In genomic region chr13:23558675-23559536, GRCh38 we compare ENCODE assay signal across 8 cellular contexts. TPM values are rescaled to one million over a fixed set of nuclear protein-coding genes. Genes with fewer than 3 reads are reported as not detected.
A peak's percentile ranks its signal among the peaks of the same experiment; 100 is the strongest.
DNase-seq lines count a peak whose midpoint lies in the region; ATAC-seq and TF ChIP-seq lines count a peak whose summit lies in the region.

No MANE protein-coding gene starts in this region.

- H3K27ac ChIP-seq in AG04450 (ENCODE audit: low read depth, low read length) (peak overlapping the region; percentile 80), RWPE1 (peak overlapping the region; percentile 75), esophagus muscularis mucosa (replicated peaks in 1 of 4) (peak overlapping the region; percentile 69 to 82 (median 73)), prostate gland (peak overlapping the region; percentile 40 to 46)

- H3K36me3 ChIP-seq in HAP-1 (replicated peaks) = no peaks in the 10 kb centered on the region
- no peaks in the 10 kb centered on the region for H3K36me3 ChIP-seq in esophagus muscularis mucosa
- H3K36me3 ChIP-seq in prostate gland = no peaks in the 10 kb centered on the region

- no peak for ATAC-seq in GM18520 (IDR thresholded peaks at IDR 0.05; ENCODE audit: unreplicated experiment)
- no peak for ATAC-seq in GM19397 (IDR thresholded peaks at IDR 0.05; ENCODE audit: unreplicated experiment)
- ATAC-seq in HG02642 (IDR thresholded peaks at IDR 0.05; ENCODE audit: poor library complexity, unreplicated experiment) = no peak

- POLR2A ChIA-PET in AG04450 (lab: Yijun Ruan, JAX) = no interaction called here
- POLR2A ChIA-PET in RWPE1 (lab: Yijun Ruan, JAX; ENCODE audit: low non-redundant PET) = no interaction called here

- TF ChIP-seq POLR2A in esophagus muscularis mucosa (IDR thresholded peaks at IDR 0.05; ENCODE audit: low read depth) (no peak), prostate gland (IDR thresholded peaks at IDR 0.05) (no peak)

- H3K27me3 ChIP-seq in AG04450 (ENCODE audit: control insufficient read depth, insufficient read depth, low read length) (no peaks in the 10 kb centered on the region), HAP-1 (ENCODE audit: low read depth) (no peaks in the 10 kb centered on the region), esophagus muscularis mucosa (no peaks in the 10 kb centered on the region), prostate gland (replicated peaks; ENCODE audit: insufficient read depth) (no peaks in the 10 kb centered on the region)

- WGBS in esophagus muscularis mucosa = 32% methylated on average over 14 of the region's 14 CpGs
- 15% methylated on average over 14 of the region's 14 CpGs for WGBS in prostate gland

- DNase-seq in AG04450 (ENCODE audit: low read depth, low spot score) (peak; percentile 58), HAP-1 (ENCODE audit: low spot score in 2 of 2) (peak; percentile 63 to 78), RWPE1 (ENCODE audit: low spot score) (peak; percentile 79), esophagus muscularis mucosa (ENCODE audit: extremely low spot score) (no peak), prostate gland (ENCODE audit: low spot score) (peak; percentile 66)

- intact Hi-C loops in esophagus muscularis mucosa (cut with DNase I) (no loop called here), prostate gland (cut with DNase I) (loop anchor here (5.0 kb wide), 1 partner anchor 42 kb away; no protein-coding TSS in a partner anchor)

- H3K4me3 ChIP-seq in AG04450 (ENCODE audit: low read depth, low read length) (peak overlapping the region; percentile 28), HAP-1 (no peak overlapping the region), esophagus muscularis mucosa (peak overlapping the region; percentile 26 to 47 (median 38)), prostate gland (peak overlapping the region in 1 of 2 donors; percentile 9)

- in situ Hi-C loops in HAP-1 (cut with MboI; ENCODE audit: low sequenced_read_pairs) = no loop called here

- no peak for TF ChIP-seq CTCF in AG04450 (IDR thresholded peaks at IDR 0.05; ENCODE audit: low read depth, low read length)
- TF ChIP-seq CTCF in RWPE1 (conservative IDR thresholded peaks at IDR 0.05; ENCODE audit: low read depth) = no peak
- no peak for TF ChIP-seq CTCF in esophagus muscularis mucosa (IDR thresholded peaks at IDR 0.05)
- TF ChIP-seq CTCF in prostate gland (IDR thresholded peaks at IDR 0.05) = no peak

- no peaks in the 10 kb centered on the region for H3K9me3 ChIP-seq in AG04450 (ENCODE audit: control insufficient read depth, insufficient read depth, low read length)
- no peaks in the 10 kb centered on the region for H3K9me3 ChIP-seq in HAP-1
- no peaks in the 10 kb centered on the region for H3K9me3 ChIP-seq in esophagus muscularis mucosa
- no peaks in the 10 kb centered on the region for H3K9me3 ChIP-seq in prostate gland

- CTCF ChIA-PET in AG04450 (lab: Charles Lee) = interaction anchor here (1.5 kb wide), 1 partner anchor 12 kb away, joined by 3 read pairs; no protein-coding TSS in a partner anchor
- CTCF ChIA-PET in RWPE1 (lab: Yijun Ruan, JAX) = interaction anchor here (0.6 kb wide), 1 partner anchor 14 kb away, joined by 3 read pairs; no protein-coding TSS in a partner anchor

- no peak for TF ChIP-seq EP300 in esophagus muscularis mucosa (IDR thresholded peaks at IDR 0.05)

- peaks cover 5% of the 10 kb centered on the region for H3K4me1 ChIP-seq in HAP-1
- H3K4me1 ChIP-seq in esophagus muscularis mucosa = peaks cover 8 to 17% (median 13%) of the 10 kb centered on the region in 4 donors
- H3K4me1 ChIP-seq in prostate gland (replicated peaks) = no peaks in the 10 kb centered on the region

RNA-seq across cellular contexts. Expression of gene TNFRSF19, which starts 11.3 kb away (rescaled TPM):
- 151 and 183 TPM in 2 replicates for polyA plus RNA-seq in AG04450 (2011; rRNA removed)
- 167 and 177 TPM in 2 replicates for polyA minus RNA-seq in AG04450 (2011; rRNA and poly(A)+ RNA removed)
- total RNA-seq in esophagus muscularis mucosa (1 to 10 TPM; 3.2 to 5.6 (median 5.0) TPM), prostate gland (10 to 100 TPM; 21.2 to 74.1 TPM)
